Comparison of ENCODE assay signal across 3 cellular contexts in the genomic region with DNA sequence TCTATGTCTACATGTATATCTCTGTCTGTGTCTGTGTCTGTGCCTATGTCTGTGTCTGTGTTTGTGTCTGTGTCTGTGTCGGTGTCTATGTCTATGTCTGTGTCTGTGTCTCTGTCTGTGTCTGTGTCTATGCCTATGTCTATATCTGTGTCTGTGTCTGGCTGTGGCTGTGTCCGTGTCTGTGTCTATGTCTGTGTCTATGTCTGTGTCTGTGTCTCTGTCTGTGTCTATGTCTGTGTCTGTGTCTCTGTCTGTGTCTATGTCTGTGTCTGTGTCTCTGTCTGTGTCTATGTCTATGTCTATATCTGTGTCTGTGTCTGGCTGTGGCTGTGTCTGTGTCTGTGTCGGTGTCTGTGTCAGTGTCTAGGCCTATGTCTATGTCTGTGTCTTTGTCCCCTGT. TPM values are rescaled to one million over a fixed set of nuclear protein-coding genes. Genes with fewer than 3 reads are reported as not detected.
"Had no signal": no experiment of that assay in that cellular context is flagged by ENCODE, and none has a peak within 500 bp of the region (broad histone marks: within the 10 kb centered on the region; RNA-seq: fewer than 3 reads in every experiment).

No MANE protein-coding gene starts in this region.

RNA-seq across cellular contexts. Expression of a gene that starts 11.1 kb away (rescaled TPM):
- total RNA-seq: LHCN-M2, M059J, MCF 10A had no signal
